In the genomic region with DNA sequence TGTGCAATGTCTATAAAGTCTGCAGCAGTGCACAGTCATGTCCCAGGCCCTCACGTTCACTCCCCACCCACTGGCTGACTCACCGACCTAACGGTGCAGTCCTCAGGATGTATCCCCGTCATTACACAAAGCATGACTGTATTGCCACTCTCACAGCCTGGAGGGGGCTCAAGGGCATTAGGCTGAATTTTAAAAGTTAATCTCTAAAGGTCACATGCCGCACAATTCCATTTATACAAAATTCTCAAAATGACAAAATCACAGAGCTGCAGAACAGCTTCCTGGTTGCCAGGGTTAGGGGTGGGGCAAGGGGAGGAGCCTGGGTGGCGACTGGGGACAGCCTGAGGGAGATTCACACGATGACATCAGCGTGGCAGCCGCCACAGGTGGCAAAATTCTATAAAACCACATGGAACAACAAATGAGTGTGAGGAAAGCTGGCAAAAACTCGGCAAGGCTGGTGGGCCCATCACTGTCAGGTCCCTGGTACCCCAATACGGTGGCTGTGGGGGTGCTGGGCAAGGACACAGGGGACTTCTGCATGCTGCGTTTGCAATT, we compare ENCODE assay signal across 8 cellular contexts.
DNase-seq lines count a peak whose midpoint lies in the region; ATAC-seq and TF ChIP-seq lines count a peak whose summit lies in the region.

No MANE protein-coding gene starts in this region.

- peaks cover 3% of the 10 kb centered on the region for H3K27me3 Mint-ChIP-seq in activated CD4-positive, alpha-beta T cell treated with anti-CD3 and anti-CD28 coated beads for 36 hours
- H3K27me3 Mint-ChIP-seq in progenitor cell of endocrine pancreas = peaks cover 17% of the 10 kb centered on the region

- no peaks in the 10 kb centered on the region for H3K9me3 ChIP-seq in upper lobe of right lung

- ATAC-seq in Right ventricle myocardium superior (ENCODE audit: poor library complexity) (no peak), Right ventricle myocardium inferior (no peak), upper lobe of right lung (peak; percentile 70)
- ATAC-seq in activated CD4-positive, alpha-beta T cell treated with anti-CD3 and anti-CD28 coated beads for 36 hours = peak; percentile 100

- CTCF ChIA-PET in activated CD4-positive, alpha-beta T cell treated with anti-CD3 and anti-CD28 coated beads for 36 hours (lab: Charles Lee) = no interaction called here

- H3K36me3 ChIP-seq in upper lobe of right lung = no peaks in the 10 kb centered on the region

- no peak for TF ChIP-seq CTCF in upper lobe of right lung (IDR thresholded peaks at IDR 0.05)
- TF ChIP-seq CTCF in progenitor cell of endocrine pancreas (IDR thresholded peaks at IDR 0.05; ENCODE audit: unreplicated experiment) = no peak

- peak overlapping the region; percentile 26 for H3K4me3 Mint-ChIP-seq in activated CD4-positive, alpha-beta T cell treated with anti-CD3 and anti-CD28 coated beads for 36 hours
- no peak overlapping the region for H3K4me3 Mint-ChIP-seq in progenitor cell of endocrine pancreas (ENCODE audit: low read depth)

- no peaks in the 10 kb centered on the region for H3K36me3 Mint-ChIP-seq in activated CD4-positive, alpha-beta T cell treated with anti-CD3 and anti-CD28 coated beads for 36 hours (ENCODE audit: low read depth)
- H3K36me3 Mint-ChIP-seq in progenitor cell of endocrine pancreas (ENCODE audit: insufficient read depth) = no peaks in the 10 kb centered on the region

- DNase-seq in Right ventricle myocardium superior (peak; percentile 48), Right ventricle myocardium inferior (ENCODE audit: missing footprints) (no peak), dedifferentiated amniotic fluid mesenchymal stem cell (ENCODE audit: extremely low spot score) (peak; percentile 53), non-pigmented ciliary epithelial cell (ENCODE audit: low read depth) (peak; percentile 73), upper lobe of right lung (peak; percentile 64), ecto neural progenitor cell (ENCODE audit: low spot score) (no peak), progenitor cell of endocrine pancreas (ENCODE audit: low spot score, unreplicated experiment) (no peak)
- DNase-seq in activated CD4-positive, alpha-beta T cell treated with anti-CD3 and anti-CD28 coated beads for 36 hours = peak; percentile 89

- intact Hi-C loops in Right ventricle myocardium superior (cut with DNase I) = no loop called here
- intact Hi-C loops in Right ventricle myocardium inferior (cut with DNase I) = no loop called here
- intact Hi-C loops in activated CD4-positive, alpha-beta T cell treated with anti-CD3 and anti-CD28 coated beads for 36 hours (cut with DNase I, micrococcal nuclease) = loop anchor here in 1 of 2 experiments (1.0 to 10.0 kb wide), 2 partner anchors 546 to 653 kb away; no protein-coding TSS in a partner anchor
- intact Hi-C loops in upper lobe of right lung (cut with DNase I) = no loop called here

- no peak overlapping the region for H3K27ac ChIP-seq in upper lobe of right lung

- no peaks in the 10 kb centered on the region for H3K9me3 Mint-ChIP-seq in activated CD4-positive, alpha-beta T cell treated with anti-CD3 and anti-CD28 coated beads for 36 hours (ENCODE audit: low read depth)
- no peaks in the 10 kb centered on the region for H3K9me3 Mint-ChIP-seq in progenitor cell of endocrine pancreas (ENCODE audit: low read depth)

- H3K27ac Mint-ChIP-seq in activated CD4-positive, alpha-beta T cell treated with anti-CD3 and anti-CD28 coated beads for 36 hours = peak overlapping the region; percentile 67
- H3K27ac Mint-ChIP-seq in progenitor cell of endocrine pancreas = no peak overlapping the region

- no peaks in the 10 kb centered on the region for H3K4me1 ChIP-seq in upper lobe of right lung

- no peak overlapping the region for H3K4me3 ChIP-seq in upper lobe of right lung

- no peaks in the 10 kb centered on the region for H3K27me3 ChIP-seq in upper lobe of right lung

- H3K4me1 Mint-ChIP-seq in activated CD4-positive, alpha-beta T cell treated with anti-CD3 and anti-CD28 coated beads for 36 hours = peaks cover 24% of the 10 kb centered on the region
- no peaks in the 10 kb centered on the region for H3K4me1 Mint-ChIP-seq in progenitor cell of endocrine pancreas (ENCODE audit: low read depth)

- POLR2A ChIA-PET in activated CD4-positive, alpha-beta T cell treated with anti-CD3 and anti-CD28 coated beads for 36 hours (lab: Charles Lee) = interaction anchor here (0.6 kb wide), 1 partner anchor 151 kb away, joined by 3 read pairs; no protein-coding TSS in a partner anchor

Comparison
In these comparisons a context has a peak if more than half of its experiments do, and no peak if none do; other contexts are left out.
1. DNase-seq: peak in Right ventricle myocardium superior (single experiment), activated CD4-positive, alpha-beta T cell treated with anti-CD3 and anti-CD28 coated beads for 36 hours (single experiment), dedifferentiated amniotic fluid mesenchymal stem cell (single experiment), non-pigmented ciliary epithelial cell (single experiment) and upper lobe of right lung (single experiment); none in Right ventricle myocardium inferior (single experiment), ecto neural progenitor cell (single experiment) and progenitor cell of endocrine pancreas (single experiment).
2. ATAC-seq: peak in activated CD4-positive, alpha-beta T cell treated with anti-CD3 and anti-CD28 coated beads for 36 hours (single experiment) and upper lobe of right lung (single experiment); none in Right ventricle myocardium superior (single experiment) and Right ventricle myocardium inferior (single experiment).